Comparison of ENCODE assay signal across 25 cellular contexts in the genomic region with DNA sequence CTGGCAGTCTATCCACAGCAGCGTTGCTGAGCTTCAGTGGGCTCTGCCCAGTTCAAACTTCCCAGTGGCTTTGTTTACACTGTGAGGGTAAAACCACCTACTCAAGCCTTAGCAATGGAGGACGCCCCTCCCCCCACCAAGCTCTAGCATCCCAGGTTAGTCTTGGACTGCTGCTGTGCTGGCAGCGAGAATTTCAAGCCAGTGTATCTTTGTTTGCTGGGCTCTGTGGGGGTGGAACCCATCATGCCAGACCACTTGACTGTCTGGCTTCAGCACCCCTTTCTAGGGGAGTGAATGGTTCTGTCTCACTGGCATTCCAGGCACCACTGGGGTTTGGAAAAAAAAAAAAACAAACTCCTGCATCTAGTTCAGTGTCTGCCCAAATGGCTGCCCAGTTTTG.
DNase-seq lines count a peak whose midpoint lies in the region; ATAC-seq, FAIRE-seq and TF ChIP-seq lines count a peak whose summit lies in the region.
"Had no signal": no experiment of that assay in that cellular context is flagged by ENCODE, and none has a peak within 500 bp of the region (broad histone marks: within the 10 kb centered on the region; RNA-seq: fewer than 3 reads in every experiment).

No MANE protein-coding gene starts in this region.

- H3K4me2 ChIP-seq in H1 (ENCODE audit: insufficient read depth in 1 of 2, low read depth in 2 of 2, low read length in 2 of 2) (no peak overlapping the region), mesendoderm (ENCODE audit: low read length) (no peak overlapping the region)
- H3K4me2 ChIP-seq: A549; BLaER1 treated with 17β-estradiol and CSF1 and Interleukin-3, amounts not matched to agents 10 nM and 100 nM had no signal

- no peak overlapping the region for H2BK20ac ChIP-seq in H1 (ENCODE audit: low read length)

- no peak overlapping the region for H2BK12ac ChIP-seq in H1 (ENCODE audit: low read depth, low read length)

- H3K27me3 ChIP-seq in H1 (replicated peaks in 1 of 4; ENCODE audit: control insufficient read depth in 3 of 4, extremely low read depth in 1 of 4, insufficient read depth in 3 of 4, low read length in 3 of 4) (no peaks in the 10 kb centered on the region), mesendoderm (ENCODE audit: insufficient read depth, low read length, poor library complexity) (no peaks in the 10 kb centered on the region), thyroid gland (no peaks in the 10 kb centered on the region)
- H3K27me3 ChIP-seq: BE2C; BLaER1 treated with 17β-estradiol and CSF1 and Interleukin-3, amounts not matched to agents 10 nM and 100 nM had no signal

- no peak overlapping the region for H2BK15ac ChIP-seq in H1 (ENCODE audit: low read length)
- no peak overlapping the region for H2BK15ac ChIP-seq in mesendoderm (replicated peaks; ENCODE audit: low read depth)

- no peak for FAIRE-seq in H1 (lab: Jason Lieb, UNC)
- FAIRE-seq: A549, G401.6, GM12892, GM19239 had no signal

- H3K9ac ChIP-seq in H1 (replicated peaks in 1 of 4; ENCODE audit: extremely low read depth in 1 of 4, low read depth in 3 of 4, low read length in 3 of 4) (no peak overlapping the region), mesendoderm (ENCODE audit: low read length) (no peak overlapping the region)
- H3K9ac ChIP-seq: BLaER1 treated with 17β-estradiol and CSF1 and Interleukin-3, amounts not matched to agents 10 nM and 100 nM had no signal

- no peak overlapping the region for H3K14ac ChIP-seq in H1 (ENCODE audit: insufficient read length)

- POLR2A ChIA-PET in H1 (lab: Charles Lee; ENCODE audit: partially characterized antibody), result no interaction called here

- CTCF ChIA-PET in H1 (lab: Charles Lee; ENCODE audit: partially characterized antibody), result no interaction called here

- H2AFZ ChIP-seq in H1 (ENCODE audit: low read length), result 0 out of 2 replicates have a peak overlapping the region, but pooled peaks have one; percentile 6

- no peak overlapping the region for H2BK5ac ChIP-seq in H1 (ENCODE audit: low read depth, low read length)
- no peak overlapping the region for H2BK5ac ChIP-seq in mesendoderm (ENCODE audit: low read length)

- H4K20me1 ChIP-seq in H1 (replicated peaks in 1 of 2; ENCODE audit: control insufficient read depth in 1 of 2, insufficient read depth in 2 of 2, low read length in 2 of 2), result no peaks in the 10 kb centered on the region
- H4K20me1 ChIP-seq: BLaER1 treated with 17β-estradiol and CSF1 and Interleukin-3, amounts not matched to agents 10 nM and 100 nM had no signal

- H3K4me3 ChIP-seq in H1 (ENCODE audit: extremely low read depth in 1 of 4, insufficient read depth in 2 of 4, low read depth in 3 of 4, low read length in 4 of 4), result no peak overlapping the region
- H3K4me3 ChIP-seq in mesendoderm (ENCODE audit: low read length), result no peak overlapping the region
- no peak overlapping the region for H3K4me3 ChIP-seq in thyroid gland (replicated peaks in 1 of 3)
- H3K4me3 ChIP-seq: A549; BLaER1 treated with 17β-estradiol and CSF1 and Interleukin-3, amounts not matched to agents 10 nM and 100 nM had no signal

- no peak overlapping the region for H3K56ac ChIP-seq in H1 (replicated peaks; ENCODE audit: insufficient read length, low read depth, low read length)
- no peak overlapping the region for H3K56ac ChIP-seq in mesendoderm (ENCODE audit: low read length)

- no peaks in the 10 kb centered on the region for H3K79me2 ChIP-seq in H1 (ENCODE audit: control insufficient read depth in 1 of 2, insufficient read depth in 2 of 2, low read length in 2 of 2)
- no peaks in the 10 kb centered on the region for H3K79me2 ChIP-seq in mesendoderm (ENCODE audit: control insufficient read depth, insufficient read depth, low read length)

- no peak overlapping the region for H2BK120ac ChIP-seq in H1 (replicated peaks; ENCODE audit: low read depth, low read length)
- H2BK120ac ChIP-seq in mesendoderm (ENCODE audit: low read depth, low read length), result no peak overlapping the region

- no peak overlapping the region for H4K91ac ChIP-seq in H1 (replicated peaks; ENCODE audit: insufficient read length, low read length)

- TF ChIP-seq CTCF in H1 (IDR thresholded peaks at IDR 0.05; ENCODE audit: control extremely low read depth in 1 of 3, insufficient read depth in 1 of 3, low read depth in 1 of 3, low read length in 3 of 3) (no peak), thyroid gland (IDR thresholded peaks at IDR 0.05) (no peak)

- H3K27ac ChIP-seq in H1 (ENCODE audit: low read depth, low read length) (no peak overlapping the region), mesendoderm (ENCODE audit: low read depth, low read length) (no peak overlapping the region), thyroid gland (no peak overlapping the region)
- H3K27ac ChIP-seq: 22Rv1; A549; BLaER1 treated with 17β-estradiol and CSF1 and Interleukin-3, amounts not matched to agents 10 nM and 100 nM had no signal

- H3K4ac ChIP-seq in H1 (replicated peaks; ENCODE audit: insufficient read length, low read depth, low read length) (no peak overlapping the region), mesendoderm (ENCODE audit: low read depth, low read length) (no peak overlapping the region)

- no peak for ATAC-seq in GM18907 (IDR thresholded peaks at IDR 0.05; ENCODE audit: unreplicated experiment)
- ATAC-seq: A549 had no signal

- H3K18ac ChIP-seq in H1 (ENCODE audit: extremely low read depth, low read length) (no peak overlapping the region), mesendoderm (ENCODE audit: low read length) (no peak overlapping the region)

- no peak overlapping the region for H4K5ac ChIP-seq in H1 (ENCODE audit: insufficient read length, low read depth, low read length)
- no peak overlapping the region for H4K5ac ChIP-seq in mesendoderm (ENCODE audit: low read length)

- H3K36me3 ChIP-seq in H1 (ENCODE audit: control insufficient read depth in 2 of 4, insufficient read depth in 4 of 4, low read length in 3 of 4) (no peaks in the 10 kb centered on the region), mesendoderm (ENCODE audit: control insufficient read depth, insufficient read depth, low read length) (no peaks in the 10 kb centered on the region), thyroid gland (no peaks in the 10 kb centered on the region)
- H3K36me3 ChIP-seq: BE2C; BLaER1 treated with 17β-estradiol and CSF1 and Interleukin-3, amounts not matched to agents 10 nM and 100 nM had no signal

- H3K79me1 ChIP-seq in H1 (ENCODE audit: low read depth, low read length) (no peaks in the 10 kb centered on the region), mesendoderm (ENCODE audit: low read length) (no peaks in the 10 kb centered on the region)

- H3K4me1 ChIP-seq in H1 (replicated peaks in 1 of 4; ENCODE audit: control insufficient read depth in 3 of 4, insufficient read depth in 4 of 4, low read length in 3 of 4) (peaks cover 0 to 3% (median 1%) of the 10 kb centered on the region in 4 experiments; a peak in 1 of 7 replicates), mesendoderm (ENCODE audit: control insufficient read depth, low read depth, low read length) (no peaks in the 10 kb centered on the region), thyroid gland (peaks cover 3 to 8% of the 10 kb centered on the region in 2 donors)
- H3K4me1 ChIP-seq: A549; BE2C; BLaER1 treated with 17β-estradiol and CSF1 and Interleukin-3, amounts not matched to agents 10 nM and 100 nM had no signal

- H4K8ac ChIP-seq in H1 (ENCODE audit: extremely low read depth, insufficient read depth, low read length) (no peak overlapping the region), mesendoderm (ENCODE audit: low read depth, low read length) (no peak overlapping the region)

- H3K9me3 ChIP-seq in H1 (ENCODE audit: insufficient read depth in 2 of 2, low read depth in 1 of 2, low read length in 1 of 2), result peaks cover 4 to 9% of the 10 kb centered on the region in 2 experiments
- H3K9me3 ChIP-seq in thyroid gland, result no peaks in the 10 kb centered on the region
- H3K9me3 ChIP-seq: A549; BE2C; BLaER1 treated with 17β-estradiol and CSF1 and Interleukin-3, amounts not matched to agents 10 nM and 100 nM had no signal

- no peak for TF ChIP-seq POLR2A in H1 (IDR thresholded peaks at IDR 0.05; ENCODE audit: control extremely low read depth in 1 of 2, low read depth in 2 of 2, low read length in 2 of 2)
- TF ChIP-seq POLR2A in thyroid gland (IDR thresholded peaks at IDR 0.05), result no peak

- intact Hi-C loops in thyroid gland (cut with DNase I), result no loop called here

- 68% methylated on average over 3 of the region's 3 CpGs; no CpG with 5 or more reads in 1 of the 2 experiments for WGBS in H1 (ENCODE audit: extremely low coverage in 1 of 2, insufficient coverage in 1 of 2, insufficient read length in 1 of 2, insufficient replicate concordance in 2 of 2, low coverage in 1 of 2, low lambda C conversion rate in 2 of 2, missing lambda C conversion rate in 1 of 2), 2 experiments
- no CpG with 5 or more reads among the region's 3 CpGs for WGBS in mesendoderm (ENCODE audit: extremely low coverage, insufficient coverage, low lambda C conversion rate)
- 19 to 57% methylated on average over 3 of the region's 3 CpGs for WGBS in thyroid gland, 2 donors

- no peak for TF ChIP-seq EP300 in H1 (IDR thresholded peaks at IDR 0.05; ENCODE audit: borderline replicate concordance in 1 of 2, low read depth in 2 of 2, low read length in 2 of 2)

- no peak overlapping the region for H3K23ac ChIP-seq in H1 (ENCODE audit: insufficient read length)
- H3K23ac ChIP-seq in mesendoderm (ENCODE audit: low read length), result no peak overlapping the region

- H3K23me2 ChIP-seq in H1 (ENCODE audit: low read depth, low read length), result no peaks in the 10 kb centered on the region; the same call in 1 of the 2 replicates

- DNase-seq in NCI-H1417 (lab: John Stamatoyannopoulos, UW), result peak in 2 of 3 experiments; percentile 9 to 44
- no peak for DNase-seq in NCI-H1417 treated with DMSO at 0.1 percent for 48 hours (lab: John Stamatoyannopoulos, UW)
- no peak for DNase-seq in H1 (ENCODE audit: low read depth in 1 of 2, low spot score in 2 of 2)
- DNase-seq in mesendoderm, result peak; percentile 38
- peak; percentile 83 to 91 for DNase-seq in thyroid gland
- DNase-seq in activated gamma-delta T cell treated with Interleukin-2 at 50 U/mL for 16 hours, result no peak
- DNase-seq in hippocampal formation (lab: John Stamatoyannopoulos, UW), result no peak
- DNase-seq: ACHN; AML-193; BE2C; Calu3; CD4-positive, alpha-beta T cell; CD8-positive, alpha-beta memory T cell; DMS53; DMS79 treated with DMSO at 0.1 percent for 48 hours; GOT3; H7; HCEC 1CT had no signal

- H2AK5ac ChIP-seq in H1 (ENCODE audit: low read depth, low read length) (no peak overlapping the region), mesendoderm (ENCODE audit: low read length) (no peak overlapping the region)

- TF ChIP-seq RAD21 in H1 (IDR thresholded peaks at IDR 0.05 in 1 of 2, conservative IDR thresholded peaks at IDR 0.05 in 1 of 2; ENCODE audit: low read depth in 2 of 2, low read length in 2 of 2), result no peak

TF ChIP-seq in H1, 55 proteins besides CTCF, POLR2A, EP300 and RAD21 (continues in another document):
- TF ChIP-seq CHD1 (IDR thresholded peaks at IDR 0.05; ENCODE audit: low read depth, low read length), result no peak
- TF ChIP-seq TAF7 (optimal IDR thresholded peaks at IDR 0.05; ENCODE audit: borderline replicate concordance, low read depth, low read length), result no peak

Comparison
In these comparisons a context has a peak if more than half of its experiments do, and no peak if none do; other contexts are left out.
1. DNase-seq: peak in NCI-H1417 (2 of 3), mesendoderm (single experiment) and thyroid gland (2 of 2); none in NCI-H1417 treated with DMSO at 0.1 percent for 48 hours (single experiment), H1 (0 of 2), activated gamma-delta T cell treated with Interleukin-2 at 50 U/mL for 16 hours (single experiment) and hippocampal formation (0 of 2).